In the genomic region with DNA sequence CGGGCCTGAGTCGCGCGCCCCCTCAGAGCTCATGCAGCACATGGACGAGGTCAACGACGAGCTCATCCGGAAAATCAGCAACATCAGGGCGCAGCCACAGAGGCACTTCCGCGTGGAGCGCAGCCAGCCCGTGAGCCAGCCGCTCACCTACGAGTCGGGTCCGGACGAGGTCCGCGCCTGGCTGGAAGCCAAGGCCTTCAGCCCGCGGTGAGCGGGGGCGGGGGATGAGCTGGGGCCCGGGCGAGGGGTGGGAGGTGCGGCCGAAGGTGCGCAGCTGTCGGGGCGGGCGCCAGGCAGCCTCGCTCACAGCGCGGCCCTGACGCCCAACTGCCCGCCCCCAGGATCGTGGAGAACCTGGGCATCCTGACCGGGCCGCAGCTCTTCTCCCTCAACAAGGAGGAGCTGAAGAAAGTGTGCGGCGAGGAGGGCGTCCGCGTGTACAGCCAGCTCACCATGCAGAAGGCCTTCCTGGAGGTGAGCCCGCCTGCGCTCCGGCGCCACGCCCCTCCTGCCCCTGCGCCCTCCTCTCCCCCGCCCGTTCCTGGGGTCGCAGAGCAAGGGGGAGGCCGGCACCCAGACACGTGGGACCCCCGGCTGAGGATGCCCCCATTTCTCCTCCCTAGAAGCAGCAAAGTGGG, we compare ENCODE assay signal across 6 cellular contexts. TPM values are rescaled to one million over a fixed set of nuclear protein-coding genes. Genes with fewer than 3 reads are reported as not detected.
DNase-seq lines count a peak whose midpoint lies in the region; ATAC-seq and TF ChIP-seq lines count a peak whose summit lies in the region.

No MANE protein-coding gene starts in this region.

- no peak for ATAC-seq in left ventricle myocardium superior
- ATAC-seq in HG03108 (IDR thresholded peaks at IDR 0.05; ENCODE audit: unreplicated experiment) = no peak

- DNase-seq in activated CD4-positive, alpha-beta T cell treated with anti-CD3 and anti-CD28 coated beads, Interleukin-2, amount 10 ng/mL, durations not matched to agents 7 days and 5 days = peak; percentile 53
- DNase-seq in left ventricle myocardium superior = peak; percentile 50
- no peak for DNase-seq in midbrain (lab: John Stamatoyannopoulos, UW)

- H3K36me3 ChIP-seq in thymus (ENCODE audit: control insufficient read depth, insufficient read depth) = no peaks in the 10 kb centered on the region

- H3K4me1 ChIP-seq in thymus (ENCODE audit: control insufficient read depth, insufficient read depth, low read length) = peaks cover 6% of the 10 kb centered on the region

- WGBS in thymus = 14% methylated on average over 57 of the region's 57 CpGs

- POLR2A ChIA-PET in activated CD4-positive, alpha-beta T cell treated with anti-CD3 and anti-CD28 coated beads, Interleukin-2, amount 10 ng/mL, durations not matched to agents 7 days and 5 days (lab: Charles Lee) = no interaction called here

- CTCF ChIA-PET in activated CD4-positive, alpha-beta T cell treated with anti-CD3 and anti-CD28 coated beads, Interleukin-2, amount 10 ng/mL, durations not matched to agents 7 days and 5 days (lab: Charles Lee) = interaction anchor here (0.5 to 2.5 kb wide), 13 partner anchors 11 to 208 kb away, joined by 3 to 11 read pairs (median 3); partner anchors contain the start of gene TALDO1

- H3K4me3 Mint-ChIP-seq in activated CD4-positive, alpha-beta T cell treated with anti-CD3 and anti-CD28 coated beads, Interleukin-2, amount 10 ng/mL, durations not matched to agents 7 days and 5 days = peak overlapping the region; percentile 51

- peak overlapping the region; percentile 35 for H3K4me3 ChIP-seq in thymus (ENCODE audit: low read length)

- peak overlapping the region; percentile 36 for H3K27ac ChIP-seq in thymus (ENCODE audit: low read depth)

- peak overlapping the region; percentile 46 for H3K27ac Mint-ChIP-seq in activated CD4-positive, alpha-beta T cell treated with anti-CD3 and anti-CD28 coated beads, Interleukin-2, amount 10 ng/mL, durations not matched to agents 7 days and 5 days

- H3K27me3 ChIP-seq in thymus (ENCODE audit: control insufficient read depth, insufficient read depth) = peaks cover 59% of the 10 kb centered on the region

- peaks cover 15% of the 10 kb centered on the region for H3K27me3 Mint-ChIP-seq in activated CD4-positive, alpha-beta T cell treated with anti-CD3 and anti-CD28 coated beads, Interleukin-2, amount 10 ng/mL, durations not matched to agents 7 days and 5 days

- TF ChIP-seq EP300 in Ishikawa (IDR thresholded peaks at IDR 0.05; ENCODE audit: borderline replicate concordance) = peak; percentile 49

- no peak for TF ChIP-seq RAD21 in Ishikawa (IDR thresholded peaks at IDR 0.05; ENCODE audit: low read depth)

- H3K4me1 Mint-ChIP-seq in activated CD4-positive, alpha-beta T cell treated with anti-CD3 and anti-CD28 coated beads, Interleukin-2, amount 10 ng/mL, durations not matched to agents 7 days and 5 days = peaks cover 17% of the 10 kb centered on the region

- no peaks in the 10 kb centered on the region for H3K9me3 Mint-ChIP-seq in activated CD4-positive, alpha-beta T cell treated with anti-CD3 and anti-CD28 coated beads, Interleukin-2, amount 10 ng/mL, durations not matched to agents 7 days and 5 days

- no peaks in the 10 kb centered on the region for H3K9me3 ChIP-seq in thymus (ENCODE audit: control insufficient read depth)

- no peaks in the 10 kb centered on the region for H3K36me3 Mint-ChIP-seq in activated CD4-positive, alpha-beta T cell treated with anti-CD3 and anti-CD28 coated beads, Interleukin-2, amount 10 ng/mL, durations not matched to agents 7 days and 5 days (ENCODE audit: low read depth)

- intact Hi-C loops in left ventricle myocardium superior (cut with micrococcal nuclease) = no loop called here

TF ChIP-seq in Ishikawa, 13 proteins besides CTCF, POLR2A, EP300 and RAD21:
- no peak for TF ChIP-seq TEAD4 (IDR thresholded peaks at IDR 0.05)
- peak; percentile 60; the same call in 1 of the 2 replicates for TF ChIP-seq TCF12 (IDR thresholded peaks at IDR 0.05; ENCODE audit: low read depth)
- peak; percentile 60; the same call in 1 of the 2 replicates for TF ChIP-seq EGR1 (IDR thresholded peaks at IDR 0.05)
- TF ChIP-seq CEBPB (IDR thresholded peaks at IDR 0.05) = no peak
- TF ChIP-seq, protein P1, sequence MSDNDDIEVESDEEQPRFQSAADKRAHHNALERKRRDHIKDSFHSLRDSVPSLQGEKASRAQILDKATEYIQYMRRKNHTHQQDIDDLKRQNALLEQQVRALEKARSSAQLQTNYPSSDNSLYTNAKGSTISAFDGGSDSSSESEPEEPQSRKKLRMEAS (IDR thresholded peaks at IDR 0.05) = peak; percentile 82
- no peak for TF ChIP-seq ZBTB7A (IDR thresholded peaks at IDR 0.05; ENCODE audit: low read depth)
- TF ChIP-seq, protein P2, sequence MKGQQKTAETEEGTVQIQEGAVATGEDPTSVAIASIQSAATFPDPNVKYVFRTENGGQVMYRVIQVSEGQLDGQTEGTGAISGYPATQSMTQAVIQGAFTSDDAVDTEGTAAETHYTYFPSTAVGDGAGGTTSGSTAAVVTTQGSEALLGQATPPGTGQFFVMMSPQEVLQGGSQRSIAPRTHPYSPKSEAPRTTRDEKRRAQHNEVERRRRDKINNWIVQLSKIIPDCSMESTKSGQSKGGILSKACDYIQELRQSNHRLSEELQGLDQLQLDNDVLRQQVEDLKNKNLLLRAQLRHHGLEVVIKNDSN (IDR thresholded peaks at IDR 0.05) = no peak
- peak; percentile 88 for TF ChIP-seq NFIC (IDR thresholded peaks at IDR 0.05)

RNA-seq across cellular contexts. Expression of gene EPS8L2, which starts 20.4 kb away (rescaled TPM):
- total RNA-seq in activated CD4-positive, alpha-beta T cell treated with anti-CD3 and anti-CD28 coated beads, Interleukin-2, amount 10 ng/mL, durations not matched to agents 7 days and 5 days = 10 to 100 TPM in 1 of 2 experiments, 1 to 10 TPM in 1; 7.8 to 11.9 TPM
- 3.3 TPM for total RNA-seq in left ventricle myocardium superior
- polyA plus RNA-seq in thymus = 28.8 TPM

RNA-seq across cellular contexts. Expression of gene TALDO1, which starts 20.9 kb away (rescaled TPM):
- 100 to 1,000 TPM; 219 to 268 TPM for total RNA-seq in activated CD4-positive, alpha-beta T cell treated with anti-CD3 and anti-CD28 coated beads, Interleukin-2, amount 10 ng/mL, durations not matched to agents 7 days and 5 days
- 103 TPM for total RNA-seq in left ventricle myocardium superior
- polyA plus RNA-seq in thymus = 115 TPM

RNA-seq across cellular contexts. Expression of gene TMEM80, which starts 30.8 kb away (rescaled TPM):
- total RNA-seq in activated CD4-positive, alpha-beta T cell treated with anti-CD3 and anti-CD28 coated beads, Interleukin-2, amount 10 ng/mL, durations not matched to agents 7 days and 5 days = 10 to 100 TPM; 39.1 to 44.7 TPM
- total RNA-seq in left ventricle myocardium superior = 9.0 TPM
- polyA plus RNA-seq in thymus = 31.1 TPM

RNA-seq across cellular contexts. Expression of gene DEAF1, which starts 31.4 kb away (rescaled TPM):
- 10 to 100 TPM; 44.0 to 48.8 TPM for total RNA-seq in activated CD4-positive, alpha-beta T cell treated with anti-CD3 and anti-CD28 coated beads, Interleukin-2, amount 10 ng/mL, durations not matched to agents 7 days and 5 days
- total RNA-seq in left ventricle myocardium superior = 15.9 TPM
- polyA plus RNA-seq in thymus = 27.2 TPM

RNA-seq across cellular contexts. Expression of gene GATD1, which starts 50.9 kb away (rescaled TPM):
- total RNA-seq in activated CD4-positive, alpha-beta T cell treated with anti-CD3 and anti-CD28 coated beads, Interleukin-2, amount 10 ng/mL, durations not matched to agents 7 days and 5 days = 10 to 100 TPM; 58.2 to 62.1 TPM
- 23.1 TPM for total RNA-seq in left ventricle myocardium superior
- polyA plus RNA-seq in thymus = 31.2 TPM
